28 cellular contexts compared by ENCODE assay signal in the genomic region with DNA sequence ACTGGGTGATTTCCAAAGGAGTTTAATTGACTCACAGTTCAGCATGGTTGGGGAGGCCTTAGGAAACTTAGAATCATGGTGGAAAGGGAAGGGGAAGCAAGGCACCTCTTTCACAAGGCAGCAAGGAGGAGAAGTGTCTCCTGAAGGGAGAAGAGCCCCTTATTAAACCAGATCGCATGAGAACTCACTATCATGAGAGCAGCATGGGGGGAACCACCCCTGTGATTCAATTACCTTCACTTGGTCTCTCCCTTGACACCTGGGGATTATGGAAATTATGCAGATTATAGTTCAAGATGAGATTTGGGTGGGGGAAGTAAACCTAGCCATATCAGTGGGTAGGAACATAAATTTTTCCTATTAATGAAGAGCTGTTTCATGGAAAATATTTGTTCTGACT.
DNase-seq lines count a peak whose midpoint lies in the region; ATAC-seq and TF ChIP-seq lines count a peak whose summit lies in the region.
"Had no signal": no experiment of that assay in that cellular context is flagged by ENCODE, and none has a peak within 500 bp of the region (broad histone marks: within the 10 kb centered on the region; RNA-seq: fewer than 3 reads in every experiment).

No MANE protein-coding gene starts in this region.

- H3K27me3 ChIP-seq in uterus: no peaks in the 10 kb centered on the region
- H3K27me3 ChIP-seq: esophagus muscularis mucosa, heart left ventricle, pancreas, Peyer's patch, stomach, thyroid gland had no signal

- no peaks in the 10 kb centered on the region for H3K9me3 Mint-ChIP-seq in activated naive CD4-positive, alpha-beta T cell treated with anti-CD3 and anti-CD28 coated beads, Interleukin-2, amount 10 ng/mL, durations not matched to agents 7 days and 5 days
- H3K9me3 Mint-ChIP-seq in activated naive CD8-positive, alpha-beta T cell treated with anti-CD3 and anti-CD28 coated beads for 36 hours: peaks cover 3% of the 10 kb centered on the region
- H3K9me3 Mint-ChIP-seq in stimulated activated naive CD8-positive, alpha-beta T cell treated with anti-CD3 and anti-CD28 coated beads, Interleukin-15, amount 100 ng/mL, for 72 hours: peaks cover 0 to 4% of the 10 kb centered on the region in 2 donors
- H3K9me3 Mint-ChIP-seq: activated T-helper 17 cell treated with anti-CD3 and anti-CD28 coated beads, Interleukin-2, amount 50 U/mL, for 72 hours; central memory CD8-positive, alpha-beta T cell; neural crest cell had no signal

- no peak for TF ChIP-seq CTCF in uterus (IDR thresholded peaks at IDR 0.05)

- TF ChIP-seq POLR2A in uterus (IDR thresholded peaks at IDR 0.05): no peak

- CTCF ChIA-PET in activated naive CD4-positive, alpha-beta T cell treated with anti-CD3 and anti-CD28 coated beads, Interleukin-2, amount 10 ng/mL, durations not matched to agents 7 days and 5 days (lab: Charles Lee): no interaction called here

- no peak overlapping the region for H3K27ac Mint-ChIP-seq in activated naive CD4-positive, alpha-beta T cell treated with anti-CD3 and anti-CD28 coated beads, Interleukin-2, amount 10 ng/mL, durations not matched to agents 7 days and 5 days
- peak overlapping the region; percentile 91 for H3K27ac Mint-ChIP-seq in activated naive CD8-positive, alpha-beta T cell treated with anti-CD3 and anti-CD28 coated beads for 36 hours
- peak overlapping the region; percentile 91 to 93 for H3K27ac Mint-ChIP-seq in stimulated activated naive CD8-positive, alpha-beta T cell treated with anti-CD3 and anti-CD28 coated beads, Interleukin-15, amount 100 ng/mL, for 72 hours
- H3K27ac Mint-ChIP-seq: activated T-helper 17 cell treated with anti-CD3 and anti-CD28 coated beads, Interleukin-2, amount 50 U/mL, for 72 hours; dendritic cell treated with granulocyte-macrophage colony-stimulating factor and Interleukin-4, amounts not matched to agents 40 ng/mL and 50 ng/mL, for 4 days had no signal

- ATAC-seq in stimulated activated naive CD8-positive, alpha-beta T cell treated with anti-CD3 and anti-CD28 coated beads, Interleukin-15, amount 100 ng/mL, for 72 hours: no peak
- ATAC-seq: activated T-helper 17 cell treated with anti-CD3 and anti-CD28 coated beads, Interleukin-2, amount 50 U/mL, for 72 hours; heart left ventricle; pancreas had no signal

- H3K4me3 ChIP-seq in uterus: no peak overlapping the region
- H3K4me3 ChIP-seq: esophagus muscularis mucosa, heart left ventricle, left ventricle myocardium inferior, pancreas, Peyer's patch, stomach, thyroid gland had no signal

- no peaks in the 10 kb centered on the region for H3K9me3 ChIP-seq in uterus
- H3K9me3 ChIP-seq: esophagus muscularis mucosa, heart left ventricle, left ventricle myocardium inferior, pancreas, Peyer's patch, stomach, thyroid gland had no signal

- intact Hi-C loops in uterus (cut with DNase I; ENCODE audit: low total_unique reads): no loop called here

- no peak overlapping the region for H3K4me3 Mint-ChIP-seq in activated naive CD4-positive, alpha-beta T cell treated with anti-CD3 and anti-CD28 coated beads, Interleukin-2, amount 10 ng/mL, durations not matched to agents 7 days and 5 days
- peak overlapping the region; percentile 14 for H3K4me3 Mint-ChIP-seq in activated naive CD8-positive, alpha-beta T cell treated with anti-CD3 and anti-CD28 coated beads for 36 hours
- H3K4me3 Mint-ChIP-seq in stimulated activated naive CD8-positive, alpha-beta T cell treated with anti-CD3 and anti-CD28 coated beads, Interleukin-15, amount 100 ng/mL, for 72 hours: peak overlapping the region in 1 of 2 donors; percentile 35
- H3K4me3 Mint-ChIP-seq: activated T-helper 17 cell treated with anti-CD3 and anti-CD28 coated beads, Interleukin-2, amount 50 U/mL, for 72 hours; central memory CD8-positive, alpha-beta T cell; dendritic cell treated with granulocyte-macrophage colony-stimulating factor and Interleukin-4, amounts not matched to agents 40 ng/mL and 50 ng/mL, for 4 days; neural crest cell had no signal

- H3K36me3 ChIP-seq in uterus: no peaks in the 10 kb centered on the region
- H3K36me3 ChIP-seq: esophagus muscularis mucosa, heart left ventricle, left ventricle myocardium inferior, pancreas, Peyer's patch, stomach, thyroid gland had no signal

- H3K4me1 ChIP-seq in uterus: no peaks in the 10 kb centered on the region
- H3K4me1 ChIP-seq: esophagus muscularis mucosa, heart left ventricle, left ventricle myocardium inferior, pancreas, Peyer's patch, stomach, thyroid gland had no signal

- no peaks in the 10 kb centered on the region for H3K4me1 Mint-ChIP-seq in activated naive CD4-positive, alpha-beta T cell treated with anti-CD3 and anti-CD28 coated beads, Interleukin-2, amount 10 ng/mL, durations not matched to agents 7 days and 5 days
- peaks cover 27% of the 10 kb centered on the region for H3K4me1 Mint-ChIP-seq in activated naive CD8-positive, alpha-beta T cell treated with anti-CD3 and anti-CD28 coated beads for 36 hours
- peaks cover 30% of the 10 kb centered on the region for H3K4me1 Mint-ChIP-seq in stimulated activated naive CD8-positive, alpha-beta T cell treated with anti-CD3 and anti-CD28 coated beads, Interleukin-15, amount 100 ng/mL, for 72 hours
- H3K4me1 Mint-ChIP-seq: neural crest cell had no signal

- H3K36me3 Mint-ChIP-seq in activated naive CD4-positive, alpha-beta T cell treated with anti-CD3 and anti-CD28 coated beads, Interleukin-2, amount 10 ng/mL, durations not matched to agents 7 days and 5 days: no peaks in the 10 kb centered on the region
- no peaks in the 10 kb centered on the region for H3K36me3 Mint-ChIP-seq in activated naive CD8-positive, alpha-beta T cell treated with anti-CD3 and anti-CD28 coated beads for 36 hours

- no peak overlapping the region for H3K27ac ChIP-seq in uterus
- H3K27ac ChIP-seq: esophagus muscularis mucosa, heart left ventricle, left ventricle myocardium inferior, pancreas, Peyer's patch, stomach, thyroid gland had no signal

- DNase-seq in activated naive CD4-positive, alpha-beta T cell treated with anti-CD3 and anti-CD28 coated beads, Interleukin-2, amount 50 U/mL, for 16 hours: peak; percentile 17
- DNase-seq in activated naive CD4-positive, alpha-beta T cell treated with anti-CD3 and anti-CD28 coated beads, Interleukin-2, amount 10 ng/mL, durations not matched to agents 7 days and 5 days: no peak
- peak; percentile 93 for DNase-seq in NCI-H82 (lab: John Stamatoyannopoulos, UW)
- peak; percentile 16 for DNase-seq in activated naive CD8-positive, alpha-beta T cell treated with anti-CD3 and anti-CD28 coated beads for 36 hours
- DNase-seq in stimulated activated naive CD8-positive, alpha-beta T cell treated with anti-CD3 and anti-CD28 coated beads, Interleukin-15, amount 100 ng/mL, for 72 hours: no peak
- DNase-seq in uterus: no peak
- no peak for DNase-seq in AG08395 (ENCODE audit: low spot score)
- DNase-seq: activated CD4-positive, alpha-beta T cell treated with anti-CD3 and anti-CD28 coated beads, Interleukin-2, amount 50 U/mL, for 1 hour; C1 segment of cervical spinal cord; COR-L47; DMS53; foreskin fibroblast; heart left ventricle; KBM-7; left ventricle myocardium inferior; NCI-H1417; NCI-H2029; NCI-H2227 treated with DMSO at 0.1 percent for 48 hours; pancreas; Peyer's patch; SHP77; stomach; thyroid gland had no signal

- H3K27me3 Mint-ChIP-seq in activated naive CD4-positive, alpha-beta T cell treated with anti-CD3 and anti-CD28 coated beads, Interleukin-2, amount 10 ng/mL, durations not matched to agents 7 days and 5 days: peaks cover 6% of the 10 kb centered on the region
- H3K27me3 Mint-ChIP-seq in activated naive CD8-positive, alpha-beta T cell treated with anti-CD3 and anti-CD28 coated beads for 36 hours: no peaks in the 10 kb centered on the region
- no peaks in the 10 kb centered on the region for H3K27me3 Mint-ChIP-seq in stimulated activated naive CD8-positive, alpha-beta T cell treated with anti-CD3 and anti-CD28 coated beads, Interleukin-15, amount 100 ng/mL, for 72 hours
- H3K27me3 Mint-ChIP-seq: central memory CD8-positive, alpha-beta T cell; dendritic cell treated with granulocyte-macrophage colony-stimulating factor and Interleukin-4, amounts not matched to agents 40 ng/mL and 50 ng/mL, for 4 days had no signal

Comparison
In these comparisons a context has a peak if more than half of its experiments do, and no peak if none do; other contexts are left out.
1. DNase-seq: peak in activated naive CD4-positive, alpha-beta T cell treated with anti-CD3 and anti-CD28 coated beads, Interleukin-2, amount 50 U/mL, for 16 hours (single experiment), NCI-H82 (single experiment) and activated naive CD8-positive, alpha-beta T cell treated with anti-CD3 and anti-CD28 coated beads for 36 hours (single experiment); none in activated naive CD4-positive, alpha-beta T cell treated with anti-CD3 and anti-CD28 coated beads, Interleukin-2, amount 10 ng/mL, durations not matched to agents 7 days and 5 days (single experiment), stimulated activated naive CD8-positive, alpha-beta T cell treated with anti-CD3 and anti-CD28 coated beads, Interleukin-15, amount 100 ng/mL, for 72 hours (0 of 2), uterus (0 of 2) and AG08395 (single experiment).